8 cellular contexts compared by ENCODE assay signal in the genomic region with DNA sequence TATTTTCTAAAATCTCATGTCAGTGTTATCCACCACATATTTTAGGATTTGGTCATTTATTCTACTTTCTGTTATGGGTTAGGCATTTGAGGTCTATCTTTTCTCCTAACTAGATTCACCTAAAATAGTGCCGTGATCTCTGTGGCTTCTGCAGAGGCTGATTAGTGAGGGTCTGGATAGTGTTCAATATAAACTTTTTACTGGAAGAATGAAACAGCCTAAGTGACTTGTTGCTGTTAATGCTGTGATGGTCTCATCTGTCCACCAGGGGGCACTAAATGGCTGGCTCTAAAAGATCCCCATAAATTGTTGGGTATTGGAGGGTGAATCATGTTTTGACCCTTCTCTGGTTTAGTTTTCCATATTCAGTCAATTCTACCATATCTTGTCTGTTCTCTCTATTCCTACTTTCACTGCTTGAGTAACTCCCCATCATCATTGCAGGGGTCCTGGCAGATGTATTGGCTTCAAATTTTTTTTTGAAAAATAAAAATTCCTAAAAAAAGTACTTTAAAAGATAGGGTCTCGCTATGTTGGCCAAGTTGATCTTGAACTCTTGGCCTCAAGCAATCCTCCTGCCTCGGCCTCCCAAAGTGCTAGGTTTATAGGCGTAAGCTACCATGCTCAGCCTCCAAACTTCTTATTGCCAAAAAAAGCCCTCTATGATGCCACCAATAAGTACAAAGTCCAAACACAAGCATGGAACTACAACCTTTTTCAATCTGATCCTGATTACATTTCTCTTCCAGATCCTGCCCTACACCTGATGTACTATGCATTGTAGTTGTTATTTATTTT. TPM values are rescaled to one million over a fixed set of nuclear protein-coding genes. Genes with fewer than 3 reads are reported as not detected.
DNase-seq lines count a peak whose midpoint lies in the region; ATAC-seq and TF ChIP-seq lines count a peak whose summit lies in the region.

No MANE protein-coding gene starts in this region.

- no peak for TF ChIP-seq POLR2A in erythroblast (IDR thresholded peaks at IDR 0.05; ENCODE audit: low read length)

- no peak overlapping the region for H3K4me3 ChIP-seq in NT2/D1 (ENCODE audit: insufficient read length, low read depth)

- DNase-seq in DMS153 treated with DMSO at 0.1 percent for 48 hours (lab: John Stamatoyannopoulos, UW; ENCODE audit: unreplicated experiment) (peak; percentile 57), HT1080 (ENCODE audit: low read depth) (peak; percentile 53), NT2/D1 (ENCODE audit: low read depth, low spot score) (peak; percentile 68), erythroblast (lab: John Stamatoyannopoulos, UW) (peak; percentile 77 to 88), stromal cell of bone marrow (ENCODE audit: low read depth) (peak; percentile 64)
- DNase-seq in activated CD8-positive, alpha-beta memory T cell treated with anti-CD3 and anti-CD28 coated beads, Interleukin-2, amount 50 U/mL, for 4 hours: peak; percentile 65
- DNase-seq in naive thymus-derived CD8-positive, alpha-beta T cell: peak in 9 of 10 donors; percentile 34 to 81 (median 59)

- no peaks in the 10 kb centered on the region for H3K27me3 ChIP-seq in NT2/D1 (ENCODE audit: insufficient read depth, insufficient read length)

- no peaks in the 10 kb centered on the region for H3K27me3 Mint-ChIP-seq in naive thymus-derived CD8-positive, alpha-beta T cell

- no peaks in the 10 kb centered on the region for H3K9me3 ChIP-seq in NT2/D1 (ENCODE audit: insufficient read depth, low read length)

- no peaks in the 10 kb centered on the region for H3K9me3 Mint-ChIP-seq in naive thymus-derived CD8-positive, alpha-beta T cell

- no peaks in the 10 kb centered on the region for H3K4me1 ChIP-seq in NT2/D1 (ENCODE audit: insufficient read depth, insufficient read length)

- POLR2A ChIA-PET in naive thymus-derived CD8-positive, alpha-beta T cell (lab: Charles Lee): interaction anchor here (1.2 kb wide), 2 partner anchors 8 to 239 kb away, joined by 6 to 9 read pairs; a partner anchor contains a TSS

- peaks cover 2 to 9% (median 5%) of the 10 kb centered on the region in 4 donors for H3K4me1 Mint-ChIP-seq in naive thymus-derived CD8-positive, alpha-beta T cell

- H3K36me3 ChIP-seq in NT2/D1 (ENCODE audit: insufficient read depth, insufficient read length, low read length): peaks cover 24% of the 10 kb centered on the region

- no peak overlapping the region for H3K9ac ChIP-seq in NT2/D1 (ENCODE audit: insufficient read length, low read depth)

- H3K36me3 Mint-ChIP-seq in naive thymus-derived CD8-positive, alpha-beta T cell: peaks cover 0 to 31% (median 4%) of the 10 kb centered on the region in 3 donors

- H3K4me3 Mint-ChIP-seq in naive thymus-derived CD8-positive, alpha-beta T cell: no peak overlapping the region

- peak; percentile 73 to 81 for ATAC-seq in naive thymus-derived CD8-positive, alpha-beta T cell
- no peak for ATAC-seq in GM18867 (IDR thresholded peaks at IDR 0.05; ENCODE audit: unreplicated experiment)

- H3K27ac Mint-ChIP-seq in naive thymus-derived CD8-positive, alpha-beta T cell: peak overlapping the region in 1 of 10 donors; percentile 63

RNA-seq across cellular contexts. Expression of a gene that starts 6.9 kb away (rescaled TPM):
- 129 and 147 TPM in 2 replicates for total RNA-seq in HT1080 (2014; rRNA removed; shearing (Covaris generic))
- polyA plus RNA-seq in HT1080 (2015; cell fraction: cytosol; rRNA removed): 82.9 and 97.9 TPM in 2 replicates
- 276 and 282 TPM in 2 replicates for polyA plus RNA-seq in HT1080 (2015; cell fraction: nucleus; rRNA removed)
- total RNA-seq in naive thymus-derived CD8-positive, alpha-beta T cell: 100 to 1,000 TPM; 214 to 218 TPM
- 10 to 100 TPM; 84.3 to 96.9 (median 88.5) TPM for polyA plus RNA-seq in naive thymus-derived CD8-positive, alpha-beta T cell

RNA-seq across cellular contexts. Expression of a gene that starts 21.5 kb away (rescaled TPM):
- total RNA-seq in HT1080 (2014; rRNA removed; shearing (Covaris generic)): 14.0 and 16.5 TPM in 2 replicates
- polyA plus RNA-seq in HT1080 (2015; cell fraction: cytosol; rRNA removed): 26.8 and 27.0 TPM in 2 replicates
- 41.8 and 52.3 TPM in 2 replicates for polyA plus RNA-seq in HT1080 (2015; cell fraction: nucleus; rRNA removed)
- total RNA-seq in naive thymus-derived CD8-positive, alpha-beta T cell: 1 to 10 TPM; 3.8 to 4.2 TPM
- polyA plus RNA-seq in naive thymus-derived CD8-positive, alpha-beta T cell: not detected

RNA-seq across cellular contexts. Expression of a gene that starts 24.5 kb away (rescaled TPM):
- 1.2 and 5.5 TPM in 2 replicates for total RNA-seq in HT1080 (2014; rRNA removed; shearing (Covaris generic))
- polyA plus RNA-seq in HT1080 (2015; cell fraction: cytosol; rRNA removed): 0.94 and 1.5 TPM in 2 replicates
- polyA plus RNA-seq in HT1080 (2015; cell fraction: nucleus; rRNA removed): 7.0 and 9.9 TPM in 2 replicates
- total RNA-seq in naive thymus-derived CD8-positive, alpha-beta T cell: 10 to 100 TPM; 20.8 to 22.6 TPM
- 1 to 10 TPM; 3.9 to 9.6 (median 5.5) TPM for polyA plus RNA-seq in naive thymus-derived CD8-positive, alpha-beta T cell

RNA-seq across cellular contexts. Expression of a gene that starts 25.5 kb away (rescaled TPM):
- total RNA-seq in HT1080 (2014; rRNA removed; shearing (Covaris generic)): 3.2 and 4.0 TPM in 2 replicates
- polyA plus RNA-seq in HT1080 (2015; cell fraction: cytosol; rRNA removed): 2.5 and 3.9 TPM in 2 replicates
- polyA plus RNA-seq in HT1080 (2015; cell fraction: nucleus; rRNA removed): 20.8 and 34.4 TPM in 2 replicates
- 100 to 1,000 TPM; 113 to 119 TPM for total RNA-seq in naive thymus-derived CD8-positive, alpha-beta T cell
- polyA plus RNA-seq in naive thymus-derived CD8-positive, alpha-beta T cell: 1 to 10 TPM; 2.6 to 3.1 (median 3.1) TPM

RNA-seq across cellular contexts. Expression of a gene that starts 36.8 kb away (rescaled TPM):
- not detected in 2 replicates for total RNA-seq in HT1080 (2014; rRNA removed; shearing (Covaris generic))
- not detected in 2 replicates for polyA plus RNA-seq in HT1080 (2015; cell fraction: cytosol; rRNA removed)
- polyA plus RNA-seq in HT1080 (2015; cell fraction: nucleus; rRNA removed): not detected in 2 replicates
- total RNA-seq in naive thymus-derived CD8-positive, alpha-beta T cell: not detected
- polyA plus RNA-seq in naive thymus-derived CD8-positive, alpha-beta T cell: not detected
